In genomic region chr2:38907242-38907641, GRCh38 we compare ENCODE assay signal across 1 cellular context.
TF ChIP-seq lines count a peak whose summit lies in the region.

No MANE protein-coding gene starts in this region.

TF ChIP-seq in HepG2, 621 proteins besides CTCF, POLR2A, EP300 and RAD21:
- TF ChIP-seq FOXJ3 (CRISPR knock-in tag; IDR thresholded peaks at IDR 0.05; ENCODE audit: borderline replicate concordance) (0 out of 2 replicates have a peak, but pooled peaks have one; percentile 3), ZFX (CRISPR knock-in tag; IDR thresholded peaks at IDR 0.05; ENCODE audit: low read depth) (0 out of 2 replicates have a peak, but pooled peaks have one; percentile 9), TEAD3 (CRISPR knock-in tag; optimal IDR thresholded peaks at IDR 0.05; ENCODE audit: borderline replicate concordance) (no peak), ZNF800 (CRISPR knock-in tag; IDR thresholded peaks at IDR 0.05) (0 out of 2 replicates have a peak, but pooled peaks have one; percentile 15), DRAP1 (CRISPR knock-in tag; IDR thresholded peaks at IDR 0.05) (no peak), ZNF343 (CRISPR knock-in tag; IDR thresholded peaks at IDR 0.05) (0 out of 2 replicates have a peak, but pooled peaks have one; percentile 39), GFI1 (CRISPR knock-in tag; IDR thresholded peaks at IDR 0.05; ENCODE audit: borderline replicate concordance) (0 out of 2 replicates have a peak, but pooled peaks have one; percentile 4), ZSCAN29 (CRISPR knock-in tag; conservative IDR thresholded peaks at IDR 0.05) (0 out of 2 replicates have a peak, but pooled peaks have one; percentile 37), PPARG (CRISPR knock-in tag; conservative IDR thresholded peaks at IDR 0.05) (0 out of 2 replicates have a peak, but pooled peaks have one; percentile 1), TRIM22 (IDR thresholded peaks at IDR 0.05) (no peak)
- TF ChIP-seq, protein P1, sequence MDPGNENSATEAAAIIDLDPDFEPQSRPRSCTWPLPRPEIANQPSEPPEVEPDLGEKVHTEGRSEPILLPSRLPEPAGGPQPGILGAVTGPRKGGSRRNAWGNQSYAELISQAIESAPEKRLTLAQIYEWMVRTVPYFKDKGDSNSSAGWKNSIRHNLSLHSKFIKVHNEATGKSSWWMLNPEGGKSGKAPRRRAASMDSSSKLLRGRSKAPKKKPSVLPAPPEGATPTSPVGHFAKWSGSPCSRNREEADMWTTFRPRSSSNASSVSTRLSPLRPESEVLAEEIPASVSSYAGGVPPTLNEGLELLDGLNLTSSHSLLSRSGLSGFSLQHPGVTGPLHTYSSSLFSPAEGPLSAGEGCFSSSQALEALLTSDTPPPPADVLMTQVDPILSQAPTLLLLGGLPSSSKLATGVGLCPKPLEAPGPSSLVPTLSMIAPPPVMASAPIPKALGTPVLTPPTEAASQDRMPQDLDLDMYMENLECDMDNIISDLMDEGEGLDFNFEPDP (CRISPR knock-in tag; conservative IDR thresholded peaks at IDR 0.05), result 0 out of 2 replicates have a peak, but pooled peaks have one; percentile 59
